15 cellular contexts compared by ENCODE assay signal in the genomic region with DNA sequence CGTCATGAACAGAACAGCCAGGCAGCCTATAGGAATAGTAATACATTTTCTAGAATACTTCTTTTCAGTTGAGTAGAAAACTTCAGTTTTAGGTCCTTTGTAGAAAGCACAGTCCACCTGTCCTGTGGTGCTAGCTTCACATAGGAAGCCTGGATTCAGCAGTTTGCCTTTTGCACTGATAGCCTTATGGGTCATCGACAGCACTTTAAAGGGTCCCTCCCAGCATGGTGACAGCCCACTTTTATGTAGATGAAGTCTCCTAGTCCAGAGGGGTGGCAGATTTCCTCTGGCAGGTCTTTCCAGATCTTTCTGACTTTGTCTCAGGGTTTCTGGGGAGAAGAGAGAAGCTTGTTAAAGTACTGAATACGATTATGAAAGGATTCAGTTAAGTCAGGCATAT.
A peak's percentile ranks its signal among the peaks of the same experiment; 100 is the strongest.
DNase-seq lines count a peak whose midpoint lies in the region; ATAC-seq and TF ChIP-seq lines count a peak whose summit lies in the region.
"Had no signal": no experiment of that assay in that cellular context is flagged by ENCODE, and none has a peak within 500 bp of the region (broad histone marks: within the 10 kb centered on the region; RNA-seq: fewer than 3 reads in every experiment).

No MANE protein-coding gene starts in this region.

- TF ChIP-seq CTCF in endodermal cell (conservative IDR thresholded peaks at IDR 0.05) (no peak), nephron progenitor cell (IDR thresholded peaks at IDR 0.05) (no peak)

- no peak overlapping the region for H3K4me3 Mint-ChIP-seq in activated CD8-positive, alpha-beta memory T cell treated with anti-CD3 and anti-CD28 coated beads, Interleukin-2, amount 10 ng/mL, durations not matched to agents 7 days and 5 days
- H3K4me3 Mint-ChIP-seq in endodermal cell (no peak overlapping the region), nephron progenitor cell (no peak overlapping the region)
- no peak overlapping the region for H3K4me3 Mint-ChIP-seq in activated CD4-positive, alpha-beta T cell treated with anti-CD3 and anti-CD28 coated beads, Interleukin-2, amount 10 ng/mL, durations not matched to agents 7 days and 5 days
- H3K4me3 Mint-ChIP-seq: CD14-positive monocyte; CD4-positive, alpha-beta memory T cell had no signal

- no peak overlapping the region for H3K27ac Mint-ChIP-seq in activated CD8-positive, alpha-beta memory T cell treated with anti-CD3 and anti-CD28 coated beads, Interleukin-2, amount 10 ng/mL, durations not matched to agents 7 days and 5 days
- H3K27ac Mint-ChIP-seq in endodermal cell: no peak overlapping the region
- H3K27ac Mint-ChIP-seq in nephron progenitor cell: peak overlapping the region; percentile 19
- H3K27ac Mint-ChIP-seq in activated CD4-positive, alpha-beta T cell treated with anti-CD3 and anti-CD28 coated beads, Interleukin-2, amount 10 ng/mL, durations not matched to agents 7 days and 5 days: no peak overlapping the region
- H3K27ac Mint-ChIP-seq: CD14-positive monocyte; CD4-positive, alpha-beta memory T cell had no signal

- no peaks in the 10 kb centered on the region for H3K9me3 Mint-ChIP-seq in activated CD8-positive, alpha-beta memory T cell treated with anti-CD3 and anti-CD28 coated beads, Interleukin-2, amount 10 ng/mL, durations not matched to agents 7 days and 5 days (ENCODE audit: low read depth)
- peaks cover 10% of the 10 kb centered on the region for H3K9me3 Mint-ChIP-seq in endodermal cell
- H3K9me3 Mint-ChIP-seq in nephron progenitor cell: peaks cover 14% of the 10 kb centered on the region
- peaks cover 3% of the 10 kb centered on the region for H3K9me3 Mint-ChIP-seq in activated CD4-positive, alpha-beta T cell treated with anti-CD3 and anti-CD28 coated beads, Interleukin-2, amount 10 ng/mL, durations not matched to agents 7 days and 5 days

- no peaks in the 10 kb centered on the region for H3K4me1 Mint-ChIP-seq in activated CD8-positive, alpha-beta memory T cell treated with anti-CD3 and anti-CD28 coated beads, Interleukin-2, amount 10 ng/mL, durations not matched to agents 7 days and 5 days
- H3K4me1 Mint-ChIP-seq in endodermal cell (peaks cover 43% of the 10 kb centered on the region), nephron progenitor cell (peaks cover 38% of the 10 kb centered on the region)
- H3K4me1 Mint-ChIP-seq in activated CD4-positive, alpha-beta T cell treated with anti-CD3 and anti-CD28 coated beads, Interleukin-2, amount 10 ng/mL, durations not matched to agents 7 days and 5 days: no peaks in the 10 kb centered on the region
- H3K4me1 Mint-ChIP-seq: CD14-positive monocyte; CD4-positive, alpha-beta memory T cell had no signal

- H3K36me3 Mint-ChIP-seq in activated CD8-positive, alpha-beta memory T cell treated with anti-CD3 and anti-CD28 coated beads, Interleukin-2, amount 10 ng/mL, durations not matched to agents 7 days and 5 days: no peaks in the 10 kb centered on the region
- H3K36me3 Mint-ChIP-seq in endodermal cell (ENCODE audit: low read depth): peaks cover 11% of the 10 kb centered on the region
- H3K36me3 Mint-ChIP-seq in nephron progenitor cell (ENCODE audit: low read depth): peaks cover 50% of the 10 kb centered on the region
- H3K36me3 Mint-ChIP-seq in activated CD4-positive, alpha-beta T cell treated with anti-CD3 and anti-CD28 coated beads, Interleukin-2, amount 10 ng/mL, durations not matched to agents 7 days and 5 days (ENCODE audit: low read depth): no peaks in the 10 kb centered on the region

- no peaks in the 10 kb centered on the region for H3K27me3 ChIP-seq in endodermal cell (ENCODE audit: control insufficient read depth, insufficient read depth, low read length, poor library complexity, severe bottlenecking)
- H3K27me3 ChIP-seq: BLaER1 had no signal

- ATAC-seq in activated CD8-positive, alpha-beta memory T cell treated with anti-CD3 and anti-CD28 coated beads, Interleukin-2, amount 10 ng/mL, durations not matched to agents 7 days and 5 days: no peak
- no peak for ATAC-seq in GM19035 (IDR thresholded peaks at IDR 0.05; ENCODE audit: unreplicated experiment)

- no peaks in the 10 kb centered on the region for H3K36me3 ChIP-seq in endodermal cell (ENCODE audit: control insufficient read depth, insufficient read depth, low read length)
- H3K36me3 ChIP-seq: BLaER1, HAP-1 had no signal

- CTCF ChIA-PET in activated CD8-positive, alpha-beta memory T cell treated with anti-CD3 and anti-CD28 coated beads, Interleukin-2, amount 10 ng/mL, durations not matched to agents 7 days and 5 days (lab: Charles Lee): no interaction called here
- CTCF ChIA-PET in activated CD4-positive, alpha-beta T cell treated with anti-CD3 and anti-CD28 coated beads, Interleukin-2, amount 10 ng/mL, durations not matched to agents 7 days and 5 days (lab: Charles Lee): no interaction called here

- POLR2A ChIA-PET in activated CD4-positive, alpha-beta T cell treated with anti-CD3 and anti-CD28 coated beads, Interleukin-2, amount 10 ng/mL, durations not matched to agents 7 days and 5 days (lab: Charles Lee): no interaction called here

- H3K4me3 ChIP-seq in endodermal cell (ENCODE audit: low read length): no peak overlapping the region
- H3K4me3 ChIP-seq: BLaER1, HAP-1 had no signal

- H3K27ac ChIP-seq in endodermal cell (ENCODE audit: low read depth, low read length): no peak overlapping the region
- H3K27ac ChIP-seq: BLaER1 had no signal

- H3K9ac ChIP-seq in endodermal cell (ENCODE audit: extremely low read depth, low read length, poor library complexity, severe bottlenecking): no peak overlapping the region
- H3K9ac ChIP-seq: BLaER1 had no signal

- no peaks in the 10 kb centered on the region for H3K27me3 Mint-ChIP-seq in activated CD8-positive, alpha-beta memory T cell treated with anti-CD3 and anti-CD28 coated beads, Interleukin-2, amount 10 ng/mL, durations not matched to agents 7 days and 5 days
- H3K27me3 Mint-ChIP-seq in endodermal cell (ENCODE audit: insufficient read depth): peaks cover 85% of the 10 kb centered on the region
- H3K27me3 Mint-ChIP-seq in nephron progenitor cell (ENCODE audit: low read depth, poor library complexity): peaks cover 3% of the 10 kb centered on the region
- no peaks in the 10 kb centered on the region for H3K27me3 Mint-ChIP-seq in activated CD4-positive, alpha-beta T cell treated with anti-CD3 and anti-CD28 coated beads, Interleukin-2, amount 10 ng/mL, durations not matched to agents 7 days and 5 days
- H3K27me3 Mint-ChIP-seq: CD4-positive, alpha-beta memory T cell had no signal

- DNase-seq in activated CD8-positive, alpha-beta memory T cell treated with anti-CD3 and anti-CD28 coated beads for 24 hours: peak; percentile 24
- no peak for DNase-seq in activated CD8-positive, alpha-beta memory T cell treated with anti-CD3 and anti-CD28 coated beads, Interleukin-2, amount 10 ng/mL, durations not matched to agents 7 days and 5 days
- DNase-seq in endodermal cell: peak; percentile 64
- DNase-seq in nephron progenitor cell: no peak
- DNase-seq in NCI-H2196 (lab: John Stamatoyannopoulos, UW; ENCODE audit: unreplicated experiment): no peak
- DNase-seq in activated CD4-positive, alpha-beta T cell treated with anti-CD3 and anti-CD28 coated beads, Interleukin-2, amount 10 ng/mL, durations not matched to agents 7 days and 5 days: no peak
- DNase-seq: 8988T; CD4-positive, alpha-beta memory T cell; DMS153; DMS79; GF-D8 had no signal

- H3K9me3 ChIP-seq in endodermal cell (ENCODE audit: control insufficient read depth, low read length): peaks cover 12% of the 10 kb centered on the region
- H3K9me3 ChIP-seq: BLaER1, HAP-1 had no signal

- WGBS in endodermal cell (ENCODE audit: insufficient coverage in 1 of 2, insufficient read length in 1 of 2), 2 experiments: 55 to 65% methylated on average over 2 to 3 of the region's 3 CpGs

- H3K4me1 ChIP-seq in endodermal cell (ENCODE audit: control insufficient read depth, insufficient read depth, low read length): peaks cover 23% of the 10 kb centered on the region
- H3K4me1 ChIP-seq: BLaER1, HAP-1 had no signal

Comparison
In these comparisons a context has a peak if more than half of its experiments do, and no peak if none do; other contexts are left out.
1. DNase-seq: peak in activated CD8-positive, alpha-beta memory T cell treated with anti-CD3 and anti-CD28 coated beads for 24 hours (single experiment) and endodermal cell (single experiment); none in activated CD8-positive, alpha-beta memory T cell treated with anti-CD3 and anti-CD28 coated beads, Interleukin-2, amount 10 ng/mL, durations not matched to agents 7 days and 5 days (single experiment), nephron progenitor cell (single experiment), NCI-H2196 (single experiment) and activated CD4-positive, alpha-beta T cell treated with anti-CD3 and anti-CD28 coated beads, Interleukin-2, amount 10 ng/mL, durations not matched to agents 7 days and 5 days (single experiment).